ENCODE assay signal across 15 cellular contexts in genomic region chr1:75341537-75341936, GRCh38.
A peak's percentile ranks its signal among the peaks of the same experiment; 100 is the strongest.
DNase-seq lines count a peak whose midpoint lies in the region; ATAC-seq lines count a peak whose summit lies in the region.
"Had no signal": no experiment of that assay in that cellular context is flagged by ENCODE, and none has a peak within 500 bp of the region (broad histone marks: within the 10 kb centered on the region; RNA-seq: fewer than 3 reads in every experiment).

No MANE protein-coding gene starts in this region.

- peak; percentile 36 for ATAC-seq in GM18499 (IDR thresholded peaks at IDR 0.05; ENCODE audit: insufficient read depth, unreplicated experiment)
- peak; percentile 37 for ATAC-seq in GM19467 (IDR thresholded peaks at IDR 0.05; ENCODE audit: unreplicated experiment)
- peak; percentile 45 for ATAC-seq in HG02884 (IDR thresholded peaks at IDR 0.05; ENCODE audit: unreplicated experiment)
- peak; percentile 20 for ATAC-seq in HG03575 (IDR thresholded peaks at IDR 0.05; ENCODE audit: extremely low read depth, insufficient number of reproducible peaks, low FRiP score, unreplicated experiment)
- no peak for ATAC-seq in HG03439 (IDR thresholded peaks at IDR 0.05; ENCODE audit: unreplicated experiment)
- ATAC-seq: activated CD4-positive, alpha-beta T cell treated with anti-CD3 and anti-CD28 coated beads for 36 hours; left lung had no signal

- DNase-seq in activated gamma-delta T cell treated with Interleukin-2 at 50 U/mL for 16 hours (no peak), RPMI8226 (no peak), pons (ENCODE audit: low spot score) (no peak)
- DNase-seq: activated CD4-positive, alpha-beta T cell treated with anti-CD3 and anti-CD28 coated beads for 36 hours; activated effector memory CD4-positive, alpha-beta T cell treated with anti-CD3 and anti-CD28 coated beads, Interleukin-2, amount 50 U/mL, for 16 hours; DMS79 treated with DMSO at 0.1 percent for 48 hours; endodermal cell; left lung; NCI-H524; stimulated activated CD4-positive, alpha-beta T cell treated with anti-CD3 and anti-CD28 coated beads, Interleukin-12 subunit alpha, Interleukin-12 subunit beta, amount 100 ng/mL, for 4 hours had no signal
